1 cellular context compared by ENCODE assay signal in the genomic region with DNA sequence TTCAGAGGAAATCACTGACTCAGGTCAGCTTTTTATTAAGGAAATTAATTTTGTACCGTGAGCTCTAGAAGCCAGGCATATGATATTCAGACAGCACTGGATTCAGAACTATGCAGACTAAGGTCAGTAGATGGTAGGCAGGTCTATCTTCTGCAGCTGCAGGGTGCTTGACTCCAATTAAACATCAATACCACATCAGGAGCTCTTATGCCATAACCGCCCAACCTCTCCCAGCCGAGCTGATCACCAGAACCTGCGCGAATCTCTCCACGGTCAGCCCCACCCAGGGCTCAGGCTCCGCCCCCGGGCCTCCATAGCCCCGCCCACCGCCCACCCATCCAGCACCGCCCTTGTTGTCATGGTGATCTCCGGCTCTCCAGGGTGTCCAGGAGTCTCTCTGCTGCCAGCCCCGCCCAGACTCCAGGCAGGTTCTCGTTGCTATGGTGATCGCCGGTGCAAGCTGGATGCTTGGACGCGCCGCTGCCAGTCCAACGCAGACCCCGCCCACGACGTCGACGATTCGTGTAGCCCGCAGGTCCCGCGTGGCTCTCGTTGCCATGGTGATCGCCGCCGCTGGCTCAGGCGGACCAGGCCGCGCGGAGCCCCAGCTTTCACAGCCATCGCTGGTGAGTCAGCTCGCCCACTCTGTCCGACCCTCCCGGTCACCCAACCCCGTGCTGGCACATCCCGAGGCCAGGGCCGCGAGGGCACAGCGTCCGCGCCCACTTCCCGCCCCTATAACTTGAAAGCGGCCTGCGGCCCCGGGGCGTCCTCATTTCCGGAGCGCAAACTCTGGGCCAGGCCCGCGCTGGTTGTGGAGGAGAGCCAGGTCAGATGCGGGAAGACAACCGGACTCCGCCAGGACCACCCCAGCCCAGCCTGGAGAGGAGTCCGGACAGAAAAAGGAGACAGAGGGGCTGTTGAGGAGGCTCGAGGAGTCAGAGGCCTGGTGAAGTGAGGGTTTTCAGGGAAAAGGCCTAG.
TF ChIP-seq lines count a peak whose summit lies in the region.

A gene with protein sequence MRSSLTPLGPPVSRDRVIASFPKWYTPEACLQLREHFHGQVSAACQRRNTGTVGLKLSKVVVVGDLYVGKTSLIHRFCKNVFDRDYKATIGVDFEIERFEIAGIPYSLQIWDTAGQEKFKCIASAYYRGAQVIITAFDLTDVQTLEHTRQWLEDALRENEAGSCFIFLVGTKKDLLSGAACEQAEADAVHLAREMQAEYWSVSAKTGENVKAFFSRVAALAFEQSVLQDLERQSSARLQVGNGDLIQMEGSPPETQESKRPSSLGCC (plus strand): TSS at position 552 of the 981 bp plus-strand sequence. CDS start 1,140 bp downstream, outside the sequence.

TF ChIP-seq in HEK293, 187 proteins besides CTCF, POLR2A, EP300 and RAD21 (continued from another document and continues in another):
- TF ChIP-seq, protein P1, sequence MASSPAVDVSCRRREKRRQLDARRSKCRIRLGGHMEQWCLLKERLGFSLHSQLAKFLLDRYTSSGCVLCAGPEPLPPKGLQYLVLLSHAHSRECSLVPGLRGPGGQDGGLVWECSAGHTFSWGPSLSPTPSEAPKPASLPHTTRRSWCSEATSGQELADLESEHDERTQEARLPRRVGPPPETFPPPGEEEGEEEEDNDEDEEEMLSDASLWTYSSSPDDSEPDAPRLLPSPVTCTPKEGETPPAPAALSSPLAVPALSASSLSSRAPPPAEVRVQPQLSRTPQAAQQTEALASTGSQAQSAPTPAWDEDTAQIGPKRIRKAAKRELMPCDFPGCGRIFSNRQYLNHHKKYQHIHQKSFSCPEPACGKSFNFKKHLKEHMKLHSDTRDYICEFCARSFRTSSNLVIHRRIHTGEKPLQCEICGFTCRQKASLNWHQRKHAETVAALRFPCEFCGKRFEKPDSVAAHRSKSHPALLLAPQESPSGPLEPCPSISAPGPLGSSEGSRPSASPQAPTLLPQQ (tag by site-specific recombination; IDR thresholded peaks at IDR 0.05), result peak; percentile 69; the same call in 1 of the 2 replicates
- TF ChIP-seq ZNF112 (tag by site-specific recombination; IDR thresholded peaks at IDR 0.05) (no peak), ZNF366 (tag by site-specific recombination; conservative IDR thresholded peaks at IDR 0.05) (no peak), KLF7 (tag by site-specific recombination; IDR thresholded peaks at IDR 0.05; ENCODE audit: borderline replicate concordance) (no peak; the same call in 1 of the 2 replicates), ZNF350 (tag by site-specific recombination; IDR thresholded peaks at IDR 0.05) (no peak), ZNF510 (tag by site-specific recombination; IDR thresholded peaks at IDR 0.05; ENCODE audit: insufficient replicate concordance) (no peak), ZNF292 (tag by site-specific recombination; IDR thresholded peaks at IDR 0.05; ENCODE audit: borderline replicate concordance, low read depth) (no peak), ZBTB17 (tag by site-specific recombination; IDR thresholded peaks at IDR 0.05) (peak; percentile 75), ZFP41 (tag by site-specific recombination; IDR thresholded peaks at IDR 0.05; ENCODE audit: borderline replicate concordance) (no peak), ZNF23 (tag by site-specific recombination; IDR thresholded peaks at IDR 0.05; ENCODE audit: borderline replicate concordance) (no peak), PRDM1 (tag by site-specific recombination; IDR thresholded peaks at IDR 0.05) (no peak), ZNF664 (tag by site-specific recombination; IDR thresholded peaks at IDR 0.05) (no peak), ZNF10 (tag by site-specific recombination; IDR thresholded peaks at IDR 0.05) (no peak), ZNF660 (tag by site-specific recombination; IDR thresholded peaks at IDR 0.05) (no peak; the same call in 1 of the 2 replicates), ZNF146 (tag by site-specific recombination; IDR thresholded peaks at IDR 0.05) (no peak), ZNF529 (tag by site-specific recombination; IDR thresholded peaks at IDR 0.05; ENCODE audit: insufficient replicate concordance) (no peak), ZNF747 (tag by site-specific recombination; IDR thresholded peaks at IDR 0.05) (no peak), REPIN1 (tag by site-specific recombination; IDR thresholded peaks at IDR 0.05; ENCODE audit: low read depth) (no peak), ZNF596 (tag by site-specific recombination; IDR thresholded peaks at IDR 0.05) (no peak), ZSCAN30 (tag by site-specific recombination; IDR thresholded peaks at IDR 0.05) (no peak), ZNF501 (tag by site-specific recombination; IDR thresholded peaks at IDR 0.05) (no peak), ZNF138 (tag by site-specific recombination; IDR thresholded peaks at IDR 0.05; ENCODE audit: borderline replicate concordance) (no peak), ZNF785 (tag by site-specific recombination; IDR thresholded peaks at IDR 0.05) (no peak), KLF10 (tag by site-specific recombination; IDR thresholded peaks at IDR 0.05) (no peak), ZNF16 (tag by site-specific recombination; IDR thresholded peaks at IDR 0.05; ENCODE audit: low read depth) (no peak), ZSCAN23 (tag by site-specific recombination; IDR thresholded peaks at IDR 0.05) (no peak), ZNF114 (tag by site-specific recombination; IDR thresholded peaks at IDR 0.05) (no peak), BCL11B (tag by site-specific recombination; IDR thresholded peaks at IDR 0.05; ENCODE audit: low read depth) (no peak), ZNF394 (tag by site-specific recombination; IDR thresholded peaks at IDR 0.05; ENCODE audit: borderline replicate concordance) (no peak; the same call in 1 of the 2 replicates), ZNF670 (tag by site-specific recombination; IDR thresholded peaks at IDR 0.05; ENCODE audit: low read depth) (no peak), ZNF274 (IDR thresholded peaks at IDR 0.05; ENCODE audit: low read length) (no peak), ZNF274 (tag by site-specific recombination; IDR thresholded peaks at IDR 0.05; ENCODE audit: borderline replicate concordance) (no peak)
- TF ChIP-seq, protein P2, sequence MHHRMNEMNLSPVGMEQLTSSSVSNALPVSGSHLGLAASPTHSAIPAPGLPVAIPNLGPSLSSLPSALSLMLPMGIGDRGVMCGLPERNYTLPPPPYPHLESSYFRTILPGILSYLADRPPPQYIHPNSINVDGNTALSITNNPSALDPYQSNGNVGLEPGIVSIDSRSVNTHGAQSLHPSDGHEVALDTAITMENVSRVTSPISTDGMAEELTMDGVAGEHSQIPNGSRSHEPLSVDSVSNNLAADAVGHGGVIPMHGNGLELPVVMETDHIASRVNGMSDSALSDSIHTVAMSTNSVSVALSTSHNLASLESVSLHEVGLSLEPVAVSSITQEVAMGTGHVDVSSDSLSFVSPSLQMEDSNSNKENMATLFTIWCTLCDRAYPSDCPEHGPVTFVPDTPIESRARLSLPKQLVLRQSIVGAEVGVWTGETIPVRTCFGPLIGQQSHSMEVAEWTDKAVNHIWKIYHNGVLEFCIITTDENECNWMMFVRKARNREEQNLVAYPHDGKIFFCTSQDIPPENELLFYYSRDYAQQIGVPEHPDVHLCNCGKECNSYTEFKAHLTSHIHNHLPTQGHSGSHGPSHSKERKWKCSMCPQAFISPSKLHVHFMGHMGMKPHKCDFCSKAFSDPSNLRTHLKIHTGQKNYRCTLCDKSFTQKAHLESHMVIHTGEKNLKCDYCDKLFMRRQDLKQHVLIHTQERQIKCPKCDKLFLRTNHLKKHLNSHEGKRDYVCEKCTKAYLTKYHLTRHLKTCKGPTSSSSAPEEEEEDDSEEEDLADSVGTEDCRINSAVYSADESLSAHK (tag by site-specific recombination; IDR thresholded peaks at IDR 0.05), result no peak
- TF ChIP-seq, protein P3, sequence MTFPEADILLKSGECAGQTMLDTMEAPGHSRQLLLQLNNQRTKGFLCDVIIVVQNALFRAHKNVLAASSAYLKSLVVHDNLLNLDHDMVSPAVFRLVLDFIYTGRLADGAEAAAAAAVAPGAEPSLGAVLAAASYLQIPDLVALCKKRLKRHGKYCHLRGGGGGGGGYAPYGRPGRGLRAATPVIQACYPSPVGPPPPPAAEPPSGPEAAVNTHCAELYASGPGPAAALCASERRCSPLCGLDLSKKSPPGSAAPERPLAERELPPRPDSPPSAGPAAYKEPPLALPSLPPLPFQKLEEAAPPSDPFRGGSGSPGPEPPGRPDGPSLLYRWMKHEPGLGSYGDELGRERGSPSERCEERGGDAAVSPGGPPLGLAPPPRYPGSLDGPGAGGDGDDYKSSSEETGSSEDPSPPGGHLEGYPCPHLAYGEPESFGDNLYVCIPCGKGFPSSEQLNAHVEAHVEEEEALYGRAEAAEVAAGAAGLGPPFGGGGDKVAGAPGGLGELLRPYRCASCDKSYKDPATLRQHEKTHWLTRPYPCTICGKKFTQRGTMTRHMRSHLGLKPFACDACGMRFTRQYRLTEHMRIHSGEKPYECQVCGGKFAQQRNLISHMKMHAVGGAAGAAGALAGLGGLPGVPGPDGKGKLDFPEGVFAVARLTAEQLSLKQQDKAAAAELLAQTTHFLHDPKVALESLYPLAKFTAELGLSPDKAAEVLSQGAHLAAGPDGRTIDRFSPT (tag by site-specific recombination; IDR thresholded peaks at IDR 0.05), result peak; percentile 93
- TF ChIP-seq, protein P4, sequence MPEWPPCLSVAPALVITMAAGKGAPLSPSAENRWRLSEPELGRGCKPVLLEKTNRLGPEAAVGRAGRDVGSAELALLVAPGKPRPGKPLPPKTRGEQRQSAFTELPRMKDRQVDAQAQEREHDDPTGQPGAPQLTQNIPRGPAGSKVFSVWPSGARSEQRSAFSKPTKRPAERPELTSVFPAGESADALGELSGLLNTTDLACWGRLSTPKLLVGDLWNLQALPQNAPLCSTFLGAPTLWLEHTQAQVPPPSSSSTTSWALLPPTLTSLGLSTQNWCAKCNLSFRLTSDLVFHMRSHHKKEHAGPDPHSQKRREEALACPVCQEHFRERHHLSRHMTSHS (tag by site-specific recombination; IDR thresholded peaks at IDR 0.05), result no peak
- TF ChIP-seq, protein P5, sequence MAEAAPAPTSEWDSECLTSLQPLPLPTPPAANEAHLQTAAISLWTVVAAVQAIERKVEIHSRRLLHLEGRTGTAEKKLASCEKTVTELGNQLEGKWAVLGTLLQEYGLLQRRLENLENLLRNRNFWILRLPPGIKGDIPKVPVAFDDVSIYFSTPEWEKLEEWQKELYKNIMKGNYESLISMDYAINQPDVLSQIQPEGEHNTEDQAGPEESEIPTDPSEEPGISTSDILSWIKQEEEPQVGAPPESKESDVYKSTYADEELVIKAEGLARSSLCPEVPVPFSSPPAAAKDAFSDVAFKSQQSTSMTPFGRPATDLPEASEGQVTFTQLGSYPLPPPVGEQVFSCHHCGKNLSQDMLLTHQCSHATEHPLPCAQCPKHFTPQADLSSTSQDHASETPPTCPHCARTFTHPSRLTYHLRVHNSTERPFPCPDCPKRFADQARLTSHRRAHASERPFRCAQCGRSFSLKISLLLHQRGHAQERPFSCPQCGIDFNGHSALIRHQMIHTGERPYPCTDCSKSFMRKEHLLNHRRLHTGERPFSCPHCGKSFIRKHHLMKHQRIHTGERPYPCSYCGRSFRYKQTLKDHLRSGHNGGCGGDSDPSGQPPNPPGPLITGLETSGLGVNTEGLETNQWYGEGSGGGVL (tag by site-specific recombination; IDR thresholded peaks at IDR 0.05), result no peak
- TF ChIP-seq, protein P6, sequence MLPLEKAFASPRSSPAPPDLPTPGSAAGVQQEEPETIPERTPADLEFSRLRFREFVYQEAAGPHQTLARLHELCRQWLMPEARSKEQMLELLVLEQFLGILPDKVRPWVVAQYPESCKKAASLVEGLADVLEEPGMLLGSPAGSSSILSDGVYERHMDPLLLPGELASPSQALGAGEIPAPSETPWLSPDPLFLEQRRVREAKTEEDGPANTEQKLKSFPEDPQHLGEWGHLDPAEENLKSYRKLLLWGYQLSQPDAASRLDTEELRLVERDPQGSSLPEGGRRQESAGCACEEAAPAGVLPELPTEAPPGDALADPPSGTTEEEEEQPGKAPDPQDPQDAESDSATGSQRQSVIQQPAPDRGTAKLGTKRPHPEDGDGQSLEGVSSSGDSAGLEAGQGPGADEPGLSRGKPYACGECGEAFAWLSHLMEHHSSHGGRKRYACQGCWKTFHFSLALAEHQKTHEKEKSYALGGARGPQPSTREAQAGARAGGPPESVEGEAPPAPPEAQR (tag by site-specific recombination; IDR thresholded peaks at IDR 0.05), result no peak
- TF ChIP-seq, protein P7, sequence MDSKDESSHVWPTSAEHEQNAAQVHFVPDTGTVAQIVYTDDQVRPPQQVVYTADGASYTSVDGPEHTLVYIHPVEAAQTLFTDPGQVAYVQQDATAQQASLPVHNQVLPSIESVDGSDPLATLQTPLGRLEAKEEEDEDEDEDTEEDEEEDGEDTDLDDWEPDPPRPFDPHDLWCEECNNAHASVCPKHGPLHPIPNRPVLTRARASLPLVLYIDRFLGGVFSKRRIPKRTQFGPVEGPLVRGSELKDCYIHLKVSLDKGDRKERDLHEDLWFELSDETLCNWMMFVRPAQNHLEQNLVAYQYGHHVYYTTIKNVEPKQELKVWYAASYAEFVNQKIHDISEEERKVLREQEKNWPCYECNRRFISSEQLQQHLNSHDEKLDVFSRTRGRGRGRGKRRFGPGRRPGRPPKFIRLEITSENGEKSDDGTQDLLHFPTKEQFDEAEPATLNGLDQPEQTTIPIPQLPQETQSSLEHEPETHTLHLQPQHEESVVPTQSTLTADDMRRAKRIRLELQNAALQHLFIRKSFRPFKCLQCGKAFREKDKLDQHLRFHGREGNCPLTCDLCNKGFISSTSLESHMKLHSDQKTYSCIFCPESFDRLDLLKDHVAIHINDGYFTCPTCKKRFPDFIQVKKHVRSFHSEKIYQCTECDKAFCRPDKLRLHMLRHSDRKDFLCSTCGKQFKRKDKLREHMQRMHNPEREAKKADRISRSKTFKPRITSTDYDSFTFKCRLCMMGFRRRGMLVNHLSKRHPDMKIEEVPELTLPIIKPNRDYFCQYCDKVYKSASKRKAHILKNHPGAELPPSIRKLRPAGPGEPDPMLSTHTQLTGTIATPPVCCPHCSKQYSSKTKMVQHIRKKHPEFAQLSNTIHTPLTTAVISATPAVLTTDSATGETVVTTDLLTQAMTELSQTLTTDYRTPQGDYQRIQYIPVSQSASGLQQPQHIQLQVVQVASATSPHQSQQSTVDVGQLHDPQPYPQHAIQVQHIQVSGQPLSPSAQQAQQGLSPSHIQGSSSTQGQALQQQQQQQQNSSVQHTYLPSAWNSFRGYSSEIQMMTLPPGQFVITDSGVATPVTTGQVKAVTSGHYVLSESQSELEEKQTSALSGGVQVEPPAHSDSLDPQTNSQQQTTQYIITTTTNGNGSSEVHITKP (tag by site-specific recombination; IDR thresholded peaks at IDR 0.05), result 0 out of 2 replicates have a peak, but pooled peaks have one; percentile 25
- TF ChIP-seq, protein P8, sequence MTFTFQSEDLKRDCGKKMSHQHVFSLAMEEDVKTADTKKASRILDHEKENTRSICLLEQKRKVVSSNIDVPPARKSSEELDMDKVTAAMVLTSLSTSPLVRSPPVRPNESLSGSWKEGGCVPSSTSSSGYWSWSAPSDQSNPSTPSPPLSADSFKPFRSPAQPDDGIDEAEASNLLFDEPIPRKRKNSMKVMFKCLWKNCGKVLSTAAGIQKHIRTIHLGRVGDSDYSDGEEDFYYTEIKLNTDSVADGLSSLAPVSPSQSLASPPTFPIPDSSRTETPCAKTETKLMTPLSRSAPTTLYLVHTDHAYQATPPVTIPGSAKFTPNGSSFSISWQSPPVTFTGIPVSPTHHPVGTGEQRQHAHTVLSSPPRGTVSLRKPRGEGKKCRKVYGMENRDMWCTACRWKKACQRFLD (tag by site-specific recombination; IDR thresholded peaks at IDR 0.05), result no peak
- TF ChIP-seq, protein P9, sequence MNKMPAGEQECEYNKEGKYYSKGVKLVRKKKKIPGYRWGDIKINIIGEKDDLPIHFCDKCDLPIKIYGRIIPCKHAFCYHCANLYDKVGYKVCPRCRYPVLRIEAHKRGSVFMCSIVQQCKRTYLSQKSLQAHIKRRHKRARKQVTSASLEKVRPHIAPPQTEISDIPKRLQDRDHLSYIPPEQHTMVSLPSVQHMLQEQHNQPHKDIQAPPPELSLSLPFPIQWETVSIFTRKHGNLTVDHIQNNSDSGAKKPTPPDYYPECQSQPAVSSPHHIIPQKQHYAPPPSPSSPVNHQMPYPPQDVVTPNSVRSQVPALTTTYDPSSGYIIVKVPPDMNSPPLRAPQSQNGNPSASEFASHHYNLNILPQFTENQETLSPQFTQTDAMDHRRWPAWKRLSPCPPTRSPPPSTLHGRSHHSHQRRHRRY (tag by site-specific recombination; IDR thresholded peaks at IDR 0.05), result no peak
